30 cellular contexts compared by ENCODE assay signal in genomic region chr12:116644806-116645205, GRCh38.
"Had no signal": no experiment of that assay in that cellular context is flagged by ENCODE, and none has a peak within 500 bp of the region (broad histone marks: within the 10 kb centered on the region; RNA-seq: fewer than 3 reads in every experiment).

No MANE protein-coding gene starts in this region.

- H3K4me3 ChIP-seq: left lung, lung, mucosa of descending colon, ovary, skin epidermis, suprapubic skin, thoracic aorta, tibial artery, upper lobe of right lung had no signal

- DNase-seq: hippocampal formation; kidney glomerular epithelial cell; left cardiac atrium; left lung; mesendoderm; midbrain; mucosa of descending colon; naive thymus-derived CD4-positive, alpha-beta T cell; ovary; retina; right cardiac atrium; stimulated activated CD4-positive, alpha-beta T cell treated with anti-CD3 and anti-CD28 coated beads, Interleukin-12 subunit alpha, Interleukin-12 subunit beta, amount 100 ng/mL, for 4 hours; stimulated activated CD4-positive, alpha-beta T cell treated with anti-CD3 and anti-CD28 coated beads, Interleukin-15, amount 100 ng/mL, for 24 hours; stimulated activated CD4-positive, alpha-beta T cell treated with anti-CD3 and anti-CD28 coated beads, Interleukin-2, amount 100 ng/mL, for 24 hours; stimulated activated CD4-positive, alpha-beta T cell treated with anti-CD3 and anti-CD28 coated beads, Interleukin-4, amount 100 ng/mL, for 1 hour; stimulated activated naive CD4-positive, alpha-beta T cell; tibial artery; trophoblast cell; upper lobe of right lung had no signal

- H3K4me3 Mint-ChIP-seq: naive thymus-derived CD4-positive, alpha-beta T cell; natural killer cell treated with Interleukin-12 subunit alpha and Interleukin-12 subunit beta and Interleukin-15 and Interleukin-18, amount 100 ng/mL, for 72 hours; stimulated activated effector memory CD8-positive, alpha-beta T cell treated with anti-CD3 and anti-CD28 coated beads, Interleukin-12 subunit alpha, Interleukin-12 subunit beta, amount 100 ng/mL, for 72 hours; stimulated activated naive CD8-positive, alpha-beta T cell treated with anti-CD3 and anti-CD28 coated beads, Interleukin-15, Interleukin-2, amounts not matched to agents 100 ng/mL and 50 ng/mL, for 24 hours had no signal

- H3K27me3 Mint-ChIP-seq: stimulated activated naive CD8-positive, alpha-beta T cell treated with anti-CD3 and anti-CD28 coated beads, Interleukin-15, Interleukin-2, amounts not matched to agents 100 ng/mL and 50 ng/mL, for 24 hours had no signal

- H3K4me1 Mint-ChIP-seq: stimulated activated effector memory CD8-positive, alpha-beta T cell treated with anti-CD3 and anti-CD28 coated beads, Interleukin-12 subunit alpha, Interleukin-12 subunit beta, amount 100 ng/mL, for 72 hours had no signal

- H3K36me3 Mint-ChIP-seq: natural killer cell treated with Interleukin-12 subunit alpha and Interleukin-12 subunit beta and Interleukin-15 and Interleukin-18, amount 100 ng/mL, for 72 hours; stimulated activated effector memory CD8-positive, alpha-beta T cell treated with anti-CD3 and anti-CD28 coated beads, Interleukin-12 subunit alpha, Interleukin-12 subunit beta, amount 100 ng/mL, for 72 hours had no signal

- H3K4me1 ChIP-seq: suprapubic skin, tibial artery, upper lobe of right lung had no signal

- H3K27ac ChIP-seq: left lung, ovary, skin epidermis, suprapubic skin, thoracic aorta, tibial artery, upper lobe of right lung had no signal

- H3K36me3 ChIP-seq: left lung, ovary, suprapubic skin, thoracic aorta, tibial artery, upper lobe of right lung had no signal

- ATAC-seq: left cardiac atrium; mucosa of descending colon; naive thymus-derived CD4-positive, alpha-beta T cell; natural killer cell treated with Interleukin-12 subunit alpha and Interleukin-12 subunit beta and Interleukin-15 and Interleukin-18, amount 100 ng/mL, for 72 hours; right cardiac atrium; sciatic nerve; stimulated activated effector memory CD8-positive, alpha-beta T cell treated with anti-CD3 and anti-CD28 coated beads, Interleukin-12 subunit alpha, Interleukin-12 subunit beta, amount 100 ng/mL, for 72 hours; upper lobe of right lung had no signal

- H3K27ac Mint-ChIP-seq: naive thymus-derived CD4-positive, alpha-beta T cell; natural killer cell treated with Interleukin-12 subunit alpha and Interleukin-12 subunit beta and Interleukin-15 and Interleukin-18, amount 100 ng/mL, for 72 hours; progenitor cell of endocrine pancreas; stimulated activated effector memory CD8-positive, alpha-beta T cell treated with anti-CD3 and anti-CD28 coated beads, Interleukin-12 subunit alpha, Interleukin-12 subunit beta, amount 100 ng/mL, for 72 hours; stimulated activated naive CD8-positive, alpha-beta T cell treated with anti-CD3 and anti-CD28 coated beads, Interleukin-15, Interleukin-2, amounts not matched to agents 100 ng/mL and 50 ng/mL, for 24 hours had no signal

- H3K9me3 Mint-ChIP-seq: natural killer cell treated with Interleukin-12 subunit alpha and Interleukin-12 subunit beta and Interleukin-15 and Interleukin-18, amount 100 ng/mL, for 72 hours; stimulated activated effector memory CD8-positive, alpha-beta T cell treated with anti-CD3 and anti-CD28 coated beads, Interleukin-12 subunit alpha, Interleukin-12 subunit beta, amount 100 ng/mL, for 72 hours had no signal

- H3K9me3 ChIP-seq: mucosa of descending colon, ovary, suprapubic skin, thoracic aorta, tibial artery had no signal

- FAIRE-seq: keratinocyte, urothelium cell line had no signal

- H3K27me3 ChIP-seq: left lung, ovary, suprapubic skin, tibial artery, upper lobe of right lung had no signal
